ENCODE assay signal across 1 cellular context in the genomic region with DNA sequence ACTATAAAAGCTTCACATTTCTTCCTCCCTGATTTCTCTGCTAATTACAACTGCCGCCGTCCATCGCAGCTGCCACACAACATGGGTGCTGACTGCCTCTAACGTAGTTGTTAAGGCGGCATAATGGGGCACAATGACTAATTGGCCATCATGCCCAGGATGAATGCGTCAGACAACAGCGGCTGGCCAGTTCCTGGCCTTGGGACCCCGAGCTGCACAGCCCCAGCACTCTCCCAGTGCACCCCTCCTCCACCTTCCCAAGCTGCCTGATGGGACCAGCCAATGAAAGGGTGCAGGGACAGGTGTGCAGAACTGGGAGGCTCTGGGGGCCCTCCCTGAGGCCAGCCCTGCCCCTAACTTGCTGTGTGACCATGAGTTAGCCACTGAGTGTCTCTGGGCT.
TF ChIP-seq lines count a peak whose summit lies in the region.

No MANE protein-coding gene starts in this region.

TF ChIP-seq in WTC11, 78 proteins besides CTCF, POLR2A, EP300 and RAD21 (continued from another document):
- no peak for TF ChIP-seq ZNF512 (CRISPR knock-in tag; IDR thresholded peaks at IDR 0.05; ENCODE audit: borderline replicate concordance)
- no peak for TF ChIP-seq AFF4 (CRISPR knock-in tag; IDR thresholded peaks at IDR 0.05; ENCODE audit: borderline replicate concordance)
- TF ChIP-seq ZNF416 (CRISPR knock-in tag; IDR thresholded peaks at IDR 0.05), result no peak
- no peak for TF ChIP-seq CREB1 (CRISPR knock-in tag; IDR thresholded peaks at IDR 0.05)
- TF ChIP-seq RORB (CRISPR knock-in tag; IDR thresholded peaks at IDR 0.05), result no peak
- TF ChIP-seq ZNF671 (CRISPR knock-in tag; IDR thresholded peaks at IDR 0.05), result no peak
- no peak for TF ChIP-seq ZNF121 (CRISPR knock-in tag; IDR thresholded peaks at IDR 0.05)
TF ChIP-seq in WTC11: peak in this region for 0.
